In genomic region chr13:27425151-27425917, GRCh38 we compare ENCODE assay signal across 8 cellular contexts. TPM values are rescaled to one million over a fixed set of nuclear protein-coding genes. Genes with fewer than 3 reads are reported as not detected.
DNase-seq lines count a peak whose midpoint lies in the region; ATAC-seq and TF ChIP-seq lines count a peak whose summit lies in the region.

No MANE protein-coding gene starts in this region.

- 19 to 24% methylated on average over 13 of the region's 13 CpGs for WGBS in esophagus, 2 donors

- H3K27ac ChIP-seq in esophagus (ENCODE audit: low read depth in 2 of 2, low read length in 1 of 2) (peak overlapping the region; percentile 96 to 99), parathyroid adenoma (peak overlapping the region; percentile 49)

- POLR2A ChIA-PET in Caco-2 (lab: Charles Lee) = interaction anchor here (0.6 to 1.0 kb wide), 3 partner anchors 22 to 195 kb away, joined by 3 to 4 read pairs (median 3); partner anchors contain the start of gene LNX2

- ATAC-seq in T-helper 17 cell = peak; percentile 1

- DNase-seq in Caco-2 (peak in 1 of 2 experiments; percentile 18), H7 (no peak), T-helper 17 cell (no peak), RPMI8226 (no peak), SIG-M5 (lab: John Stamatoyannopoulos, UW) (no peak), NCI-H2171 treated with DMSO at 0.1 percent for 48 hours (lab: John Stamatoyannopoulos, UW) (no peak)

- peaks cover 16% of the 10 kb centered on the region for H3K4me1 Mint-ChIP-seq in Caco-2 (ENCODE audit: low read depth, unreplicated experiment)
- H3K4me1 Mint-ChIP-seq in T-helper 17 cell = peaks cover 45% of the 10 kb centered on the region

- no peaks in the 10 kb centered on the region for H3K9me3 Mint-ChIP-seq in Caco-2 (ENCODE audit: unreplicated experiment)

- no peak overlapping the region for H3K9ac ChIP-seq in parathyroid adenoma

- H3K79me2 ChIP-seq in parathyroid adenoma = peaks cover 2% of the 10 kb centered on the region

- no peak for TF ChIP-seq CTCF in Caco-2 (IDR thresholded peaks at IDR 0.05; ENCODE audit: insufficient read depth in 1 of 2, low read depth in 1 of 2, low read length in 1 of 2, severe bottlenecking in 1 of 2, unreplicated experiment in 1 of 2)
- no peak for TF ChIP-seq CTCF in parathyroid adenoma (IDR thresholded peaks at IDR 0.05)

- H3K27me3 Mint-ChIP-seq in Caco-2 (ENCODE audit: insufficient read depth, unreplicated experiment) = no peaks in the 10 kb centered on the region
- no peaks in the 10 kb centered on the region for H3K27me3 Mint-ChIP-seq in T-helper 17 cell

- H2AFZ ChIP-seq in parathyroid adenoma = peak overlapping the region; percentile 82

- peak overlapping the region; percentile 67 for H3K4me2 ChIP-seq in parathyroid adenoma (ENCODE audit: low read length)

- H3K36me3 Mint-ChIP-seq in Caco-2 (ENCODE audit: insufficient read depth, unreplicated experiment) (peaks cover 40% of the 10 kb centered on the region), T-helper 17 cell (ENCODE audit: low read depth) (peaks cover 7% of the 10 kb centered on the region)

- H3K9me3 ChIP-seq in Caco-2 (no peaks in the 10 kb centered on the region), T-helper 17 cell (ENCODE audit: control insufficient read depth, low read length, poor library complexity, severe bottlenecking) (no peaks in the 10 kb centered on the region), esophagus (ENCODE audit: control insufficient read depth in 2 of 2, insufficient read depth in 1 of 2, low read depth in 1 of 2, low read length in 1 of 2) (no peaks in the 10 kb centered on the region), parathyroid adenoma (ENCODE audit: control insufficient read depth, low read length) (no peaks in the 10 kb centered on the region)

- intact Hi-C loops in Caco-2 (cut with micrococcal nuclease; ENCODE audit: unreplicated experiment) = loop anchor here (1.0 to 2.0 kb wide), 2 partner anchors 17 to 45 kb away; no protein-coding TSS in a partner anchor

- H3K4me3 ChIP-seq in Caco-2 (ENCODE audit: low read depth, low read length) (peak overlapping the region; percentile 87), H7 (ENCODE audit: insufficient read depth, low read depth, low read length) (peak overlapping the region; percentile 79), esophagus (ENCODE audit: low read depth in 1 of 2, low read length in 2 of 2) (peak overlapping the region; percentile 61 to 90), parathyroid adenoma (ENCODE audit: low read depth, low read length) (peak overlapping the region; percentile 88)

- BruUV-seq in Caco-2 (replicated peaks; lab: Mats Ljungman, UMichigan) = TSS peak; percentile 36

- CTCF ChIA-PET in Caco-2 (lab: Charles Lee) = interaction anchor here (0.8 to 3.4 kb wide), 14 partner anchors 17 to 529 kb away, joined by 3 to 38 read pairs (median 5); no protein-coding TSS in a partner anchor

- H3K27ac Mint-ChIP-seq in Caco-2 (ENCODE audit: unreplicated experiment) (peak overlapping the region; percentile 88), T-helper 17 cell (peak overlapping the region; percentile 99)

- H3K27me3 ChIP-seq in Caco-2 (replicated peaks; ENCODE audit: control insufficient read depth, insufficient read depth, low read length) = no peaks in the 10 kb centered on the region
- H3K27me3 ChIP-seq in H7 (ENCODE audit: control insufficient read depth, insufficient read depth, low read length) = peaks cover 15% of the 10 kb centered on the region
- H3K27me3 ChIP-seq in esophagus (ENCODE audit: control insufficient read depth in 1 of 2, insufficient read depth in 2 of 2, low read length in 2 of 2) = no peaks in the 10 kb centered on the region
- no peaks in the 10 kb centered on the region for H3K27me3 ChIP-seq in parathyroid adenoma (ENCODE audit: control insufficient read depth, insufficient read depth, low read length)

- H3K4me3 Mint-ChIP-seq in Caco-2 (ENCODE audit: unreplicated experiment) = peak overlapping the region; percentile 87
- peak overlapping the region; percentile 100 for H3K4me3 Mint-ChIP-seq in T-helper 17 cell

- H3K4me1 ChIP-seq in Caco-2 (peaks cover 8% of the 10 kb centered on the region), esophagus (ENCODE audit: control insufficient read depth in 2 of 2, insufficient read depth in 2 of 2, low read length in 1 of 2) (peaks cover 0 to 17% of the 10 kb centered on the region in 2 donors), parathyroid adenoma (no peaks in the 10 kb centered on the region)

- H3K36me3 ChIP-seq in Caco-2 (ENCODE audit: control insufficient read depth, insufficient read depth, low read length) = no peaks in the 10 kb centered on the region
- peaks cover 8% of the 10 kb centered on the region for H3K36me3 ChIP-seq in H7 (replicated peaks; ENCODE audit: control insufficient read depth, insufficient read depth, low read length)
- peaks cover 0 to 6% of the 10 kb centered on the region in 2 donors for H3K36me3 ChIP-seq in esophagus (ENCODE audit: control insufficient read depth in 2 of 2, insufficient read depth in 2 of 2, low read length in 1 of 2)
- no peaks in the 10 kb centered on the region for H3K36me3 ChIP-seq in parathyroid adenoma (ENCODE audit: control insufficient read depth, insufficient read depth, low read length)

RNA-seq across cellular contexts. Expression of gene GTF3A, which starts 0.9 kb away (rescaled TPM):
- 132 and 141 TPM in 2 replicates for total RNA-seq in Caco-2 (2022)
- 80.7 and 90.5 TPM in 2 replicates for total RNA-seq in H7 (2014; rRNA removed; shearing (Covaris generic))
- 100 to 1,000 TPM; 164 to 171 TPM for total RNA-seq in T-helper 17 cell
- 100 to 1,000 TPM in 1 of 2 donors, 10 to 100 TPM in 1; 80.4 to 147 TPM for polyA plus RNA-seq in esophagus

RNA-seq across cellular contexts. Expression of gene MTIF3, which starts 25.0 kb away (rescaled TPM):
- total RNA-seq in Caco-2 (2022) = 41.8 and 51.5 TPM in 2 replicates
- 29.9 and 64.9 TPM in 2 replicates for total RNA-seq in H7 (2014; rRNA removed; shearing (Covaris generic))
- total RNA-seq in T-helper 17 cell = 10 to 100 TPM; 33.2 to 38.3 TPM
- polyA plus RNA-seq in esophagus = 10 to 100 TPM; 54.9 to 62.1 TPM
